In the genomic region with DNA sequence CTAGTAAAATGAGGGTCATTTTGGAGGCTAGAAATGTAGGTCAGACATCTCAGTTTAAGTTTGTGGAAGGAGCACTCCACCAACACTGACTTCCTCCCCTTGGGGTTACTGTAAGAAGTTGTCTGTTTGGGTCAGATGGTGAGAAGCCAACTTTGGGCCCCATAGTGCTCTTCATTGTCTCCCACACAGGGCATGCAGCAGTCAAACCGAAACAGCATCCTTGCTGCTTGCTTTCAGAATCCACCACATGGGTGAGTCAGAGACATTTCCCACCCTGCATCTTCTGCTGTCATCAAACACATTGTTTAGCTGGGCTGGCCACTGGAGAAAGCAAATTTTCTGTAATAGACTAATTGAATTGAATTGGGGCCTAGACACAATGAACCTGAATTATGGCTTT, we compare ENCODE assay signal across 9 cellular contexts. TPM values are rescaled to one million over a fixed set of nuclear protein-coding genes. Genes with fewer than 3 reads are reported as not detected.
DNase-seq lines count a peak whose midpoint lies in the region; ATAC-seq and TF ChIP-seq lines count a peak whose summit lies in the region.
"Had no signal": no experiment of that assay in that cellular context is flagged by ENCODE, and none has a peak within 500 bp of the region (broad histone marks: within the 10 kb centered on the region; RNA-seq: fewer than 3 reads in every experiment).

No MANE protein-coding gene starts in this region.

- H3K27me3 Mint-ChIP-seq in natural killer cell (ENCODE audit: low read depth in 2 of 2) (peaks cover 45 to 70% of the 10 kb centered on the region in 2 donors), chondrocyte (ENCODE audit: low read depth) (peaks cover 30% of the 10 kb centered on the region)

- H3K27ac ChIP-seq in right atrium auricular region = no peak overlapping the region

- H3K27ac Mint-ChIP-seq in natural killer cell (no peak overlapping the region), chondrocyte (ENCODE audit: unreplicated experiment) (no peak overlapping the region)

- H3K4me3 ChIP-seq in MG63 (no peak overlapping the region), right atrium auricular region (no peak overlapping the region)

- peaks cover 42% of the 10 kb centered on the region for H3K27me3 ChIP-seq in MG63
- H3K27me3 ChIP-seq in right atrium auricular region = no peaks in the 10 kb centered on the region

- TF ChIP-seq CTCF in natural killer cell (IDR thresholded peaks at IDR 0.05) (no peak), chondrocyte (IDR thresholded peaks at IDR 0.05) (no peak), right atrium auricular region (IDR thresholded peaks at IDR 0.05) (no peak)

- DNase-seq in LHCN-M2 (ENCODE audit: low read depth) = peak; percentile 29
- no peak for DNase-seq in natural killer cell
- no peak for DNase-seq in NAMALWA (ENCODE audit: low spot score)
- DNase-seq in chondrocyte (ENCODE audit: low spot score) = no peak
- no peak for DNase-seq in MG63
- DNase-seq in right atrium auricular region (ENCODE audit: low spot score) = no peak
- DNase-seq: NCI-H2029 had no signal

- no peaks in the 10 kb centered on the region for H3K4me1 ChIP-seq in right atrium auricular region

- intact Hi-C loops in natural killer cell (cut with micrococcal nuclease) = loop anchor here (5.0 kb wide), 1 partner anchor 50 kb away; no protein-coding TSS in a partner anchor

- peaks cover 6 to 8% of the 10 kb centered on the region in 2 donors for H3K4me1 Mint-ChIP-seq in natural killer cell
- H3K4me1 Mint-ChIP-seq in chondrocyte (ENCODE audit: low read depth) = no peaks in the 10 kb centered on the region

- H3K36me3 Mint-ChIP-seq in natural killer cell (no peaks in the 10 kb centered on the region), chondrocyte (ENCODE audit: low read depth) (no peaks in the 10 kb centered on the region)

- H3K36me3 ChIP-seq in MG63 = no peaks in the 10 kb centered on the region
- no peaks in the 10 kb centered on the region for H3K36me3 ChIP-seq in right atrium auricular region

- H3K9me3 ChIP-seq in MG63 (no peaks in the 10 kb centered on the region), right atrium auricular region (no peaks in the 10 kb centered on the region)

- H3K4me3 Mint-ChIP-seq in natural killer cell (no peak overlapping the region), chondrocyte (ENCODE audit: unreplicated experiment) (no peak overlapping the region)

- peak; percentile 97 for ATAC-seq in GM18520 (IDR thresholded peaks at IDR 0.05; ENCODE audit: unreplicated experiment)
- ATAC-seq in GM21825 (IDR thresholded peaks at IDR 0.05; ENCODE audit: unreplicated experiment) = peak; percentile 100
- ATAC-seq in natural killer cell = peak in 2 of 3 donors; percentile 56 to 64

- H3K9me3 Mint-ChIP-seq in natural killer cell (no peaks in the 10 kb centered on the region), chondrocyte (ENCODE audit: low read depth) (no peaks in the 10 kb centered on the region)

RNA-seq across cellular contexts. Expression of a gene that starts 16.8 kb away (rescaled TPM):
- not detected in 2 replicates for total RNA-seq in LHCN-M2 (2014; rRNA removed)
- polyA plus RNA-seq in LHCN-M2 (2012) = not detected
- not detected for total RNA-seq in natural killer cell
- total RNA-seq in chondrocyte = not detected in 3 replicates
- not detected in 2 replicates for total RNA-seq in MG63 (2014; rRNA removed; shearing (Covaris generic); ENCODE audit: low replicate concordance)
- total RNA-seq in right atrium auricular region = not detected

RNA-seq across cellular contexts. Expression of a gene that starts 41.3 kb away (rescaled TPM):
- total RNA-seq in LHCN-M2 (2014; rRNA removed) (not detected in 2 replicates), natural killer cell (not detected), chondrocyte (not detected in 3 replicates), right atrium auricular region (not detected)
- polyA plus RNA-seq in LHCN-M2 (2012) = not detected
- total RNA-seq in MG63 (2014; rRNA removed; shearing (Covaris generic); ENCODE audit: low replicate concordance) = not detected in 2 replicates

RNA-seq across cellular contexts. Expression of a gene that starts 57.0 kb away (rescaled TPM):
- total RNA-seq in LHCN-M2 (2014; rRNA removed) (137 and 149 TPM in 2 replicates), natural killer cell (10 to 100 TPM; 26.4 to 46.2 (median 31.5) TPM), chondrocyte (23.0 to 55.0 TPM (median 24.9 TPM) in 3 replicates), right atrium auricular region (10 to 100 TPM; 18.5 to 20.8 TPM)
- 46.4 TPM for polyA plus RNA-seq in LHCN-M2 (2012)
- 1,027 and 1,090 TPM in 2 replicates for total RNA-seq in MG63 (2014; rRNA removed; shearing (Covaris generic); ENCODE audit: low replicate concordance)
